ENCODE assay signal across 8 cellular contexts in the genomic region with DNA sequence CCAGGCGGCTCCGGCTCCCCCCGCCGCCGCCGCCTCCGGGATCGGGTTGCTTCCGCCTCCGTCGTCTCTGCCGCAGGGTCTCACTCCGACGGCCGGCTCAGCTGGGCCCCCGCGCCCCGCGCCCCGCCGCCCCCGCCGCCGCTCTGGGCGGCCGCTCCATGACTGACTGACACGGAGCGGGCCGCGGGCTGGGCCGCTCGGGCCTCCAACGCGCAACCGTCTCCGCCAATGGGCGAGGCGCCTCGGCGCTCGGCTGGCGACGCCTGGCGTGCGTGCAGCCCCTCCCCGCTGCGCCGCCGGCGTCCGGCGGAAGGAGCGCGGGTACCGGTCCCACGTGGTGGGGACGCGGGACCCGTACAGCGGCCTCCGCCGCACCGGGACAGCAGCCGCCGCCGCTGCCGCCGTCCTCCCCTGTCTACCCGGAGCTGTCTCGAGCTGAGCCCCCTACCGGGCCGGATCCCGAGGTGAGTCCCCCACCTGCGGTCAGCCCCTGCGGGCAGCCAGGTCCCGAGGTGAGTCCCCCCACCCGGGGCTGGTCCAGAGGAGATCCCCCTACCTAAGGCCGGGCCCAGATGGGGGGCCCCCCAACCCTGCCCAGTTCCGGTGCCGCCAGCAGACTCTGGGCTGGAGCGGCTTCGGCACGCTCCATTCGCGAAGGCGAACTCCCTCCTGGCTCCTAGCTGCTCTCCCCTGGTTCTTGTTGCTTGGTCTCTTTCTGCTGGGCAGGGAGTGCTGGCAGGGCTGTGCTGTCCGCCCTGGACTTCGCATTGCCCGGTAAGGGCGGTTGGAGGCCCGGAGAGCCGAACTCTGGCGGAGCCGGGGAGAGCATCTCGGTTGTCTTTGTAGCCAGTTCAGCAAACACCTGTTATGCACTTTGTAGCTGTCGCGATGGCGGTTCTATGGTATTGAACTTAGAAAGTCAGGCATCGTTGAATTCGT. TPM values are rescaled to one million over a fixed set of nuclear protein-coding genes. Genes with fewer than 3 reads are reported as not detected.
DNase-seq lines count a peak whose midpoint lies in the region; ATAC-seq and TF ChIP-seq lines count a peak whose summit lies in the region.

A gene (minus strand): TSS at position 230 of the 939 bp plus-strand sequence. CDS start 11,640 bp downstream, outside the sequence.
A gene (plus strand): TSS at position 355 of the 939 bp plus-strand sequence. CDS start 1,387 bp downstream, outside the sequence.

- TF ChIP-seq CTCF in Peyer's patch (IDR thresholded peaks at IDR 0.05): peak in 3 of 6 experiments; percentile 2 to 12 (median 3)
- TF ChIP-seq CTCF in esophagus squamous epithelium (IDR thresholded peaks at IDR 0.05): peak in 1 of 6 experiments; percentile 7

- peak; percentile 84 for ATAC-seq in GM21423 (IDR thresholded peaks at IDR 0.05; ENCODE audit: unreplicated experiment)

- peak within 1 kb of the TSS; percentile 91 to 99 (median 95) for H3K27ac ChIP-seq in Peyer's patch
- H3K27ac ChIP-seq in esophagus squamous epithelium: peak within 1 kb of the TSS; percentile 85 to 97 (median 94)

- no peaks in the 10 kb centered on the region for H3K36me3 ChIP-seq in Peyer's patch
- peaks cover 0 to 7% (median 0%) of the 10 kb centered on the region in 3 donors for H3K36me3 ChIP-seq in esophagus squamous epithelium

- H3K4me3 ChIP-seq in Peyer's patch (peak within 1 kb of the TSS; percentile 85 to 99 (median 97)), esophagus squamous epithelium (peak within 1 kb of the TSS; percentile 82 to 98 (median 97))

- intact Hi-C loops in esophagus squamous epithelium (cut with DNase I): loop anchor here (5.0 kb wide), 1 partner anchor 69 kb away; a partner anchor contains a TSS

- TF ChIP-seq POLR2A in Peyer's patch (IDR thresholded peaks at IDR 0.05) (peak; percentile 19 to 43), esophagus squamous epithelium (IDR thresholded peaks at IDR 0.05) (peak in 2 of 4 donors; percentile 37 to 56)

- DNase-seq in DMS 273 (lab: John Stamatoyannopoulos, UW; ENCODE audit: unreplicated experiment) (peak; percentile 98), HuH-7 (ENCODE audit: low spot score) (peak; percentile 94), Peyer's patch (peak; percentile 80 to 93 (median 93)), esophagus squamous epithelium (lab: John Stamatoyannopoulos, UW) (peak; percentile 16), myocyte (ENCODE audit: low read depth) (peak; percentile 91)
- DNase-seq in activated T-cell treated with anti-CD3 and anti-CD28 coated beads, Interleukin-2, amount 50 U/mL, for 48 hours: peak; percentile 86 to 91
- DNase-seq in stimulated activated CD8-positive, alpha-beta memory T cell treated with anti-CD3 and anti-CD28 coated beads, Interleukin-7, amount 100 ng/mL, for 4 hours (ENCODE audit: low read depth in 2 of 2): peak; percentile 62 to 85

- H3K27me3 ChIP-seq in Peyer's patch: no peaks in the 10 kb centered on the region
- no peaks in the 10 kb centered on the region for H3K27me3 ChIP-seq in esophagus squamous epithelium

- no peaks in the 10 kb centered on the region for H3K9me3 ChIP-seq in Peyer's patch
- H3K9me3 ChIP-seq in esophagus squamous epithelium: no peaks in the 10 kb centered on the region

- H3K4me1 ChIP-seq in Peyer's patch: peaks cover 0 to 23% (median 9%) of the 10 kb centered on the region in 4 donors
- peaks cover 0 to 55% (median 18%) of the 10 kb centered on the region in 3 donors for H3K4me1 ChIP-seq in esophagus squamous epithelium

- 0% methylated on average over 7 to 13 of the region's 100 CpGs for WGBS in esophagus squamous epithelium, 2 donors

RNA-seq across cellular contexts. Expression of the first gene that starts in this region (rescaled TPM):
- 10 to 100 TPM; 10.5 to 33.0 (median 24.3) TPM for total RNA-seq in Peyer's patch
- 10 to 100 TPM in 3 of 4 donors, 1 to 10 TPM in 1; 7.8 to 15.8 (median 12.7) TPM for total RNA-seq in esophagus squamous epithelium
- 11.9 and 12.9 TPM in 2 replicates for total RNA-seq in myocyte
- polyA plus RNA-seq in myocyte (2012): 11.2 TPM

RNA-seq across cellular contexts. Expression of the second gene that starts in this region (rescaled TPM):
- 10 to 100 TPM in 2 of 4 donors, 1 to 10 TPM in 2; 3.7 to 10.7 (median 8.3) TPM for total RNA-seq in Peyer's patch
- total RNA-seq in esophagus squamous epithelium: 10 to 100 TPM in 2 of 4 donors, 1 to 10 TPM in 2; 7.8 to 14.1 (median 11.0) TPM
- 14.4 and 17.2 TPM in 2 replicates for total RNA-seq in myocyte
- polyA plus RNA-seq in myocyte (2012): 5.9 TPM

Comparison
In these comparisons a context has a peak if more than half of its experiments do, and no peak if none do; other contexts are left out.
1. Peak in every context shown above with its lines: DNase-seq, ATAC-seq, H3K4me3 ChIP-seq and H3K27ac ChIP-seq.
2. DNase-seq: peak in every context shown above with its lines; median percentile 98 in DMS 273; 94 in HuH-7; 93 in Peyer's patch; 91 in myocyte; 88 in activated T-cell treated with anti-CD3 and anti-CD28 coated beads, Interleukin-2, amount 50 U/mL, for 48 hours; 74 in stimulated activated CD8-positive, alpha-beta memory T cell treated with anti-CD3 and anti-CD28 coated beads, Interleukin-7, amount 100 ng/mL, for 4 hours; 16 in esophagus squamous epithelium.